ENCODE assay signal across 9 cellular contexts in genomic region chr11:78676026-78676557, GRCh38.
"Had no signal": no experiment of that assay in that cellular context is flagged by ENCODE, and none has a peak within 500 bp of the region (broad histone marks: within the 10 kb centered on the region; RNA-seq: fewer than 3 reads in every experiment).

No MANE protein-coding gene starts in this region.

- H3K27ac Mint-ChIP-seq: HFFc6 had no signal

- H3K9me3 ChIP-seq: HAP-1 had no signal

- H2AFZ ChIP-seq: GM23248 had no signal

- H3K36me3 ChIP-seq: HAP-1 had no signal

- H3K4me1 ChIP-seq: HAP-1 had no signal

- DNase-seq: GM23248, GOT3, H7, HFFc6, IMR-90, KBM-7 had no signal

- ATAC-seq: HCT116 had no signal

- H3K9me3 Mint-ChIP-seq: HFFc6 had no signal

- H3K4me3 Mint-ChIP-seq: HFFc6 had no signal

- H3K27ac ChIP-seq: GM23248, HL-60 had no signal

- H3K9ac ChIP-seq: GM23248 had no signal

- H3K4me3 ChIP-seq: GM23248, HAP-1 had no signal
